In the genomic region with DNA sequence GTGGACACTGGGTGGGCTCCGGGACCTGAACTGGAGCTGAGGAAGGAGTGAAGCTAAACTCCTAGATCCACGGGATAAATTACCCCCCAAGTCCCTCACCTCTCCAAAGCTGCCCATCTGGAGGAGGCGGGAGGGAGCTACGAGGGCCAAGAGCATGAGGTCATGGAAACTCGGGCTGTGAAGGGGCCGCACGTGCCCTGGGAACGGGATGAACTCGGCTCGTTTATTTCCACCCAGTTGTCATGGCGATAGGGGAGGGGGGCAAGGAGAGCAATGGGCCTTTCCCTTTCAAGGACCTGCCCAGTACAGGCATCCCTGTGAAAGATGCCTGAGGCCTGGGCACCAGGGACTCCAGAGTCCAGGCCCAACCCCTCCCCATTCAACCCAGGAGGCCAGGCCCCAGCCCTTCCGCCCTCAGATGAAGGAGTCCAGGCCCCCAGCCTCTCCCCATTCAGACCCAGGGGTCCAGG, we compare ENCODE assay signal across 8 cellular contexts. TPM values are rescaled to one million over a fixed set of nuclear protein-coding genes. Genes with fewer than 3 reads are reported as not detected.
DNase-seq lines count a peak whose midpoint lies in the region; ATAC-seq and TF ChIP-seq lines count a peak whose summit lies in the region.

No MANE protein-coding gene starts in this region.

- ATAC-seq in esophagus mucosa (no peak), GM19452 (IDR thresholded peaks at IDR 0.05; ENCODE audit: unreplicated experiment) (no peak)

- H3K9me3 ChIP-seq in NT2/D1 (ENCODE audit: insufficient read depth, low read length) = no peaks in the 10 kb centered on the region

- H3K4me1 Mint-ChIP-seq in nephron = peaks cover 26% of the 10 kb centered on the region

- peaks cover 12% of the 10 kb centered on the region for H3K4me1 ChIP-seq in NT2/D1 (ENCODE audit: insufficient read depth, insufficient read length)

- no peaks in the 10 kb centered on the region for H3K27me3 ChIP-seq in NT2/D1 (ENCODE audit: insufficient read depth, insufficient read length)

- peaks cover 12% of the 10 kb centered on the region for H3K36me3 Mint-ChIP-seq in nephron (ENCODE audit: low read depth)

- H3K4me3 ChIP-seq in NT2/D1 (ENCODE audit: insufficient read length, low read depth) = no peak overlapping the region

- no peaks in the 10 kb centered on the region for H3K27me3 Mint-ChIP-seq in nephron (ENCODE audit: low read depth)

- peaks cover 37% of the 10 kb centered on the region for H3K36me3 ChIP-seq in NT2/D1 (ENCODE audit: insufficient read depth, insufficient read length, low read length)

- DNase-seq in Ammon's horn (ENCODE audit: low spot score) (peak; percentile 80), NT2/D1 (ENCODE audit: low read depth, low spot score) (peak; percentile 75), fibroblast of gingiva (ENCODE audit: low read depth) (peak; percentile 96), GF-D8 (lab: John Stamatoyannopoulos, UW) (no peak), middle frontal gyrus (ENCODE audit: extremely low spot score, low spot score) (no peak)

- H3K4me3 Mint-ChIP-seq in nephron = peak overlapping the region; percentile 68 to 76 (median 71)

- H3K9me3 Mint-ChIP-seq in nephron = no peaks in the 10 kb centered on the region

- H3K9ac ChIP-seq in NT2/D1 (ENCODE audit: insufficient read length, low read depth) = peak overlapping the region; percentile 57

- no peak for TF ChIP-seq CTCF in nephron (IDR thresholded peaks at IDR 0.05; ENCODE audit: unreplicated experiment in 3 of 3)

- H3K27ac Mint-ChIP-seq in nephron = peak overlapping the region; percentile 79 to 94 (median 93)

RNA-seq across cellular contexts. Expression of a gene that starts 3.8 kb away (rescaled TPM):
- total RNA-seq in esophagus mucosa = 33.3 TPM

RNA-seq across cellular contexts. Expression of a gene that starts 35.4 kb away (rescaled TPM):
- 9.4 TPM for total RNA-seq in esophagus mucosa

RNA-seq across cellular contexts. Expression of a gene that starts 37.9 kb away (rescaled TPM):
- total RNA-seq in esophagus mucosa = 199 TPM

RNA-seq across cellular contexts. Expression of a gene that starts 43.9 kb away (rescaled TPM):
- not detected for total RNA-seq in esophagus mucosa

RNA-seq across cellular contexts. Expression of a gene that starts 50.7 kb away (rescaled TPM):
- total RNA-seq in esophagus mucosa = 33.7 TPM

Comparison
In these comparisons a context has a peak if more than half of its experiments do, and no peak if none do; other contexts are left out.
1. DNase-seq: peak in Ammon's horn (single experiment), NT2/D1 (single experiment) and fibroblast of gingiva (single experiment); none in GF-D8 (single experiment) and middle frontal gyrus (single experiment).